In the genomic region with DNA sequence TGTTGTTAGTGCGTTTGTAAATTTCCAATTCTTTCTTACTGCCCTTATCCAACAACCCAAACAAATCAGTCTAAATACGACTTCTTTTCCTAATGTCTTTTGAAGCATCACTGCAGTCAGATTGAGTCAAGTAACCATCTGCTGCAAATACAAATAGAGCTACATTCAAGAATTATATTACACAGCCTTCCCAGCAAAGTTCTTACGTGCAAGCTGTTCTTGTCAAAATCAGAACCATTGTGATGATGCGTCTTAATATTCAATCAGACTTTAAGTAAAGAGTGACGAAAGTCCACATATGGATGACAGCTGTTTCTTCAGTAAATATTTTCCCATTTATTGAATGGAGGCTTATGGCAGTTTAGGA, we compare ENCODE assay signal across 29 cellular contexts.
DNase-seq lines count a peak whose midpoint lies in the region; FAIRE-seq and TF ChIP-seq lines count a peak whose summit lies in the region.
"Had no signal": no experiment of that assay in that cellular context is flagged by ENCODE, and none has a peak within 500 bp of the region (broad histone marks: within the 10 kb centered on the region; RNA-seq: fewer than 3 reads in every experiment).

No MANE protein-coding gene starts in this region.

- no peaks in the 10 kb centered on the region for H3K9me3 Mint-ChIP-seq in endodermal cell
- H3K9me3 Mint-ChIP-seq in neural crest cell = no peaks in the 10 kb centered on the region

- H3K36me3 Mint-ChIP-seq in endodermal cell (ENCODE audit: low read depth) (no peaks in the 10 kb centered on the region), neural crest cell (ENCODE audit: low read depth) (no peaks in the 10 kb centered on the region)
- H3K36me3 Mint-ChIP-seq: activated naive CD4-positive, alpha-beta T cell treated with anti-CD3 and anti-CD28 coated beads, Interleukin-2, amount 10 ng/mL, durations not matched to agents 7 days and 5 days; CD8-positive, alpha-beta memory T cell; natural killer cell treated with Interleukin-12 subunit alpha and Interleukin-12 subunit beta and Interleukin-15 and Interleukin-18, amount 100 ng/mL, for 72 hours had no signal

- no peak for FAIRE-seq in HTR-8/SVneo (lab: Jason Lieb, UNC)
- FAIRE-seq: HepG2 had no signal

- TF ChIP-seq CTCF in endodermal cell (conservative IDR thresholded peaks at IDR 0.05) = no peak
- TF ChIP-seq CTCF in neural crest cell (conservative IDR thresholded peaks at IDR 0.05) = no peak
- TF ChIP-seq CTCF in GM20000 (IDR thresholded peaks at IDR 0.05; ENCODE audit: extremely low read depth, missing control alignments) = no peak

- peak; percentile 35 for DNase-seq in Ammon's horn (ENCODE audit: low spot score)
- peak; percentile 72 for DNase-seq in NCI-H1694 treated with DMSO at 0.1 percent for 48 hours (lab: John Stamatoyannopoulos, UW)
- no peak for DNase-seq in endodermal cell
- DNase-seq in neural crest cell (ENCODE audit: low read depth, low spot score) = no peak
- DNase-seq in GM20000 (ENCODE audit: low spot score) = no peak
- DNase-seq in activated naive CD4-positive, alpha-beta T cell treated with anti-CD3 and anti-CD28 coated beads, Interleukin-2, amount 50 U/mL, for 16 hours = no peak
- no peak for DNase-seq in NCI-H226
- no peak for DNase-seq in HTR-8/SVneo (ENCODE audit: insufficient read length, low spot score)
- DNase-seq: activated CD4-positive, alpha-beta T cell treated with anti-CD3 and anti-CD28 coated beads for 4 hours; activated CD8-positive, alpha-beta T cell treated with anti-CD3 and anti-CD28 coated beads, Interleukin-2, amount 10 ng/mL, durations not matched to agents 7 days and 5 days; activated naive CD4-positive, alpha-beta T cell treated with anti-CD3 and anti-CD28 coated beads, Interleukin-2, amount 10 ng/mL, durations not matched to agents 7 days and 5 days; body of pancreas; CD8-positive, alpha-beta memory T cell; cerebellar nuclear complex; DMS153; Karpas-422; NCI-H1436 treated with DMSO at 0.1 percent for 48 hours; NCI-H748 treated with DMSO at 0.1 percent for 48 hours; posterior cingulate gyrus; stimulated activated CD4-positive, alpha-beta T cell treated with anti-CD3 and anti-CD28 coated beads, Interleukin-1b, Interleukin-23, amount 100 ng/mL, for 48 hours; stimulated activated naive CD8-positive, alpha-beta T cell treated with anti-CD3 and anti-CD28 coated beads, Interleukin-15, Interleukin-2, amounts not matched to agents 100 U/mL and 50 U/mL, for 24 hours; T1000; testis had no signal

- no peaks in the 10 kb centered on the region for H3K36me3 ChIP-seq in endodermal cell (ENCODE audit: control insufficient read depth, insufficient read depth, low read length)
- H3K36me3 ChIP-seq: HAP-1, right atrium auricular region had no signal

- no peaks in the 10 kb centered on the region for H3K4me1 ChIP-seq in endodermal cell (ENCODE audit: control insufficient read depth, insufficient read depth, low read length)
- H3K4me1 ChIP-seq: body of pancreas, right atrium auricular region, testis had no signal

- H3K27ac Mint-ChIP-seq in endodermal cell (no peak overlapping the region), neural crest cell (ENCODE audit: unreplicated experiment) (peak overlapping the region; percentile 22)
- H3K27ac Mint-ChIP-seq: activated CD8-positive, alpha-beta T cell treated with anti-CD3 and anti-CD28 coated beads, Interleukin-2, amount 10 ng/mL, durations not matched to agents 7 days and 5 days; activated naive CD4-positive, alpha-beta T cell treated with anti-CD3 and anti-CD28 coated beads, Interleukin-2, amount 10 ng/mL, durations not matched to agents 7 days and 5 days; activated T-helper 17 cell treated with anti-CD3 and anti-CD28 coated beads, Interleukin-2, amount 50 U/mL, for 72 hours; CD8-positive, alpha-beta memory T cell; natural killer cell treated with Interleukin-12 subunit alpha and Interleukin-12 subunit beta and Interleukin-15 and Interleukin-18, amount 100 ng/mL, for 72 hours had no signal

- peak overlapping the region; percentile 58 for H3K27ac ChIP-seq in endodermal cell (ENCODE audit: low read depth, low read length)
- H3K27ac ChIP-seq: body of pancreas, right atrium auricular region, testis, VCaP had no signal

- H3K4me3 Mint-ChIP-seq in endodermal cell = no peak overlapping the region
- H3K4me3 Mint-ChIP-seq in neural crest cell = no peak overlapping the region
- H3K4me3 Mint-ChIP-seq: activated CD8-positive, alpha-beta T cell treated with anti-CD3 and anti-CD28 coated beads, Interleukin-2, amount 10 ng/mL, durations not matched to agents 7 days and 5 days; activated naive CD4-positive, alpha-beta T cell treated with anti-CD3 and anti-CD28 coated beads, Interleukin-2, amount 10 ng/mL, durations not matched to agents 7 days and 5 days; activated T-helper 17 cell treated with anti-CD3 and anti-CD28 coated beads, Interleukin-2, amount 50 U/mL, for 72 hours; CD8-positive, alpha-beta memory T cell; natural killer cell treated with Interleukin-12 subunit alpha and Interleukin-12 subunit beta and Interleukin-15 and Interleukin-18, amount 100 ng/mL, for 72 hours had no signal

- H3K9ac ChIP-seq in endodermal cell (ENCODE audit: extremely low read depth, low read length, poor library complexity, severe bottlenecking) = no peak overlapping the region

- H3K27me3 ChIP-seq in endodermal cell (ENCODE audit: control insufficient read depth, insufficient read depth, low read length, poor library complexity, severe bottlenecking) = no peaks in the 10 kb centered on the region
- H3K27me3 ChIP-seq: body of pancreas, right atrium auricular region, testis had no signal

- H3K27me3 Mint-ChIP-seq in endodermal cell (ENCODE audit: insufficient read depth) = no peaks in the 10 kb centered on the region
- H3K27me3 Mint-ChIP-seq in neural crest cell (ENCODE audit: low read depth) = no peaks in the 10 kb centered on the region
- H3K27me3 Mint-ChIP-seq: activated naive CD4-positive, alpha-beta T cell treated with anti-CD3 and anti-CD28 coated beads, Interleukin-2, amount 10 ng/mL, durations not matched to agents 7 days and 5 days; activated T-helper 17 cell treated with anti-CD3 and anti-CD28 coated beads, Interleukin-2, amount 50 U/mL, for 72 hours; CD8-positive, alpha-beta memory T cell; natural killer cell treated with Interleukin-12 subunit alpha and Interleukin-12 subunit beta and Interleukin-15 and Interleukin-18, amount 100 ng/mL, for 72 hours had no signal

- WGBS in endodermal cell (ENCODE audit: insufficient coverage in 1 of 2, insufficient read length in 1 of 2), 2 experiments = 77 to 100% methylated on average over 2 to 5 of the region's 5 CpGs

- H3K4me1 Mint-ChIP-seq in endodermal cell = peaks cover 5% of the 10 kb centered on the region
- H3K4me1 Mint-ChIP-seq in neural crest cell = peaks cover 16% of the 10 kb centered on the region
- H3K4me1 Mint-ChIP-seq: activated naive CD4-positive, alpha-beta T cell treated with anti-CD3 and anti-CD28 coated beads, Interleukin-2, amount 10 ng/mL, durations not matched to agents 7 days and 5 days; activated T-helper 17 cell treated with anti-CD3 and anti-CD28 coated beads, Interleukin-2, amount 50 U/mL, for 72 hours; CD8-positive, alpha-beta memory T cell had no signal

- no peaks in the 10 kb centered on the region for H3K9me3 ChIP-seq in endodermal cell (ENCODE audit: control insufficient read depth, low read length)
- H3K9me3 ChIP-seq: body of pancreas, HAP-1, right atrium auricular region, testis had no signal

- H3K4me3 ChIP-seq in endodermal cell (ENCODE audit: low read length) = no peak overlapping the region
- H3K4me3 ChIP-seq: body of pancreas, HAP-1, right atrium auricular region, testis had no signal

Comparison
In these comparisons a context has a peak if more than half of its experiments do, and no peak if none do; other contexts are left out.
1. DNase-seq: peak in Ammon's horn (single experiment) and NCI-H1694 treated with DMSO at 0.1 percent for 48 hours (single experiment); none in endodermal cell (single experiment), neural crest cell (single experiment), GM20000 (single experiment), activated naive CD4-positive, alpha-beta T cell treated with anti-CD3 and anti-CD28 coated beads, Interleukin-2, amount 50 U/mL, for 16 hours (single experiment), NCI-H226 (single experiment) and HTR-8/SVneo (single experiment).